Comparison of ENCODE assay signal across 32 cellular contexts in genomic region chr16:17839272-17839671, GRCh38.
"Had no signal": no experiment of that assay in that cellular context is flagged by ENCODE, and none has a peak within 500 bp of the region (broad histone marks: within the 10 kb centered on the region; RNA-seq: fewer than 3 reads in every experiment).

No MANE protein-coding gene starts in this region.

- H3K4me1 Mint-ChIP-seq: activated B cell treated with CpG ODN at 0.5 μM for 24 hours, T-helper 17 cell had no signal

- H3K9me3 ChIP-seq: body of pancreas, colonic mucosa, gastrocnemius medialis had no signal

- ATAC-seq: activated CD4-positive, CD25-positive, alpha-beta regulatory T cell treated with anti-CD3 and anti-CD28 coated beads, Interleukin-2, amount 50 U/mL, for 24 hours; activated CD8-positive, alpha-beta T cell treated with anti-CD3 and anti-CD28 coated beads for 36 hours; activated T-cell treated with anti-CD3 and anti-CD28 coated beads, Interleukin-2, amount 50 U/mL, for 4 hours; activated T-helper 17 cell treated with anti-CD3 and anti-CD28 coated beads, Interleukin-2, amount 50 U/mL, for 72 hours; body of pancreas; foreskin keratinocyte; gastrocnemius medialis; T-helper 17 cell had no signal

- H3K36me3 Mint-ChIP-seq: activated naive CD8-positive, alpha-beta T cell had no signal

- H3K4me1 ChIP-seq: body of pancreas, colonic mucosa, gastrocnemius medialis had no signal

- H3K27me3 ChIP-seq: body of pancreas, colonic mucosa, foreskin keratinocyte, gastrocnemius medialis had no signal

- H3K27ac ChIP-seq: body of pancreas, colonic mucosa, epithelial cell of prostate, foreskin keratinocyte, gastrocnemius medialis, WERI-Rb-1 had no signal

- FAIRE-seq: astrocyte, endometrium, endothelial cell of umbilical vein had no signal

- H3K36me3 ChIP-seq: colonic mucosa, gastrocnemius medialis, WERI-Rb-1 had no signal

- H3K4me3 ChIP-seq: body of pancreas, colonic mucosa, gastrocnemius medialis had no signal

- H3K27ac Mint-ChIP-seq: activated B cell treated with CpG ODN at 0.5 μM for 24 hours; activated CD8-positive, alpha-beta T cell treated with anti-CD3 and anti-CD28 coated beads for 36 hours; activated naive CD8-positive, alpha-beta T cell; activated T-helper 17 cell treated with anti-CD3 and anti-CD28 coated beads, Interleukin-2, amount 50 U/mL, for 72 hours; T-helper 17 cell; T-helper 2 cell treated with Interferon-gamma antibody and Interleukin-4, amounts not matched to agents 5 μg/mL and 100 μg/mL, for 36 hours had no signal

- DNase-seq: activated B cell treated with CpG ODN at 0.5 μM for 24 hours; activated CD4-positive, alpha-beta T cell treated with anti-CD3 and anti-CD28 coated beads for 48 hours; activated CD4-positive, alpha-beta T cell treated with anti-CD3 and anti-CD28 coated beads, Interleukin-2, amount 50 U/mL, for 1 hour; activated CD4-positive, alpha-beta T cell treated with anti-CD3 and anti-CD28 coated beads, Interleukin-2, amount 50 U/mL, for 48 hours; activated CD8-positive, alpha-beta memory T cell treated with anti-CD3 and anti-CD28 coated beads for 24 hours; activated CD8-positive, alpha-beta T cell treated with anti-CD3 and anti-CD28 coated beads for 36 hours; activated effector memory CD4-positive, alpha-beta T cell treated with Interleukin-2 at 50 U/mL for 16 hours; activated gamma-delta T cell treated with Interleukin-2 at 50 U/mL for 16 hours; activated naive CD4-positive, alpha-beta T cell treated with anti-CD3 and anti-CD28 coated beads, Interleukin-2, amount 50 U/mL, for 16 hours; activated naive CD4-positive, alpha-beta T cell treated with Interleukin-2 at 50 U/mL for 16 hours; activated T-cell treated with anti-CD3 and anti-CD28 coated beads, Interleukin-2, amount 50 U/mL, for 4 hours; amniotic stem cell; anterior cingulate cortex; body of pancreas; caudate nucleus; colonic mucosa; effector CD8-positive, alpha-beta T cell; foreskin keratinocyte; gastrocnemius medialis; glutamatergic neuron; T-helper 1 cell; T-helper 17 cell; T1000; WERI-Rb-1 had no signal

- H3K9me3 Mint-ChIP-seq: activated CD8-positive, alpha-beta T cell treated with anti-CD3 and anti-CD28 coated beads for 36 hours; activated T-cell treated with anti-CD3 and anti-CD28 coated beads, Interleukin-2, amount 50 U/mL, for 4 hours; activated T-helper 17 cell treated with anti-CD3 and anti-CD28 coated beads, Interleukin-2, amount 50 U/mL, for 72 hours had no signal

- H3K4me3 Mint-ChIP-seq: activated B cell treated with CpG ODN at 0.5 μM for 24 hours; activated CD8-positive, alpha-beta T cell treated with anti-CD3 and anti-CD28 coated beads for 36 hours; activated naive CD8-positive, alpha-beta T cell; activated T-cell treated with anti-CD3 and anti-CD28 coated beads, Interleukin-2, amount 50 U/mL, for 4 hours; activated T-helper 17 cell treated with anti-CD3 and anti-CD28 coated beads, Interleukin-2, amount 50 U/mL, for 72 hours; T-helper 17 cell; T-helper 2 cell treated with Interferon-gamma antibody and Interleukin-4, amounts not matched to agents 5 μg/mL and 100 μg/mL, for 36 hours had no signal
